Comparison of ENCODE assay signal across 12 cellular contexts in genomic region chr1:229112832-229113548, GRCh38.
DNase-seq lines count a peak whose midpoint lies in the region; TF ChIP-seq lines count a peak whose summit lies in the region.
"Had no signal": no experiment of that assay in that cellular context is flagged by ENCODE, and none has a peak within 500 bp of the region (broad histone marks: within the 10 kb centered on the region; RNA-seq: fewer than 3 reads in every experiment).

No MANE protein-coding gene starts in this region.

- H3K9ac ChIP-seq in stomach smooth muscle (ENCODE audit: low read length in 2 of 2), result no peak overlapping the region

- H3K27me3 ChIP-seq in hepatocyte (no peaks in the 10 kb centered on the region), stomach smooth muscle (ENCODE audit: control insufficient read depth in 1 of 2, insufficient read depth in 2 of 2, low read length in 2 of 2) (no peaks in the 10 kb centered on the region)
- H3K27me3 ChIP-seq in CD4-positive, alpha-beta memory T cell (ENCODE audit: insufficient read depth, low read length), result no peaks in the 10 kb centered on the region

- H3K27ac Mint-ChIP-seq in nephron, result peak overlapping the region in 2 of 3 experiments; percentile 25 to 56
- peak overlapping the region in 1 of 7 donors; percentile 12 for H3K27ac Mint-ChIP-seq in CD4-positive, alpha-beta memory T cell
- H3K27ac Mint-ChIP-seq: CD4-positive, CD25-positive, alpha-beta regulatory T cell had no signal

- no peaks in the 10 kb centered on the region for H3K79me2 ChIP-seq in hepatocyte

- no peak overlapping the region for H3K4me2 ChIP-seq in hepatocyte

- TF ChIP-seq CTCF in hepatocyte (IDR thresholded peaks at IDR 0.05; ENCODE audit: poor library complexity), result no peak
- TF ChIP-seq CTCF in nephron (IDR thresholded peaks at IDR 0.05; ENCODE audit: unreplicated experiment in 3 of 3), result no peak

- H4K20me1 ChIP-seq in hepatocyte (ENCODE audit: insufficient read depth, poor library complexity, severe bottlenecking), result no peaks in the 10 kb centered on the region

- H3K27ac ChIP-seq in hepatocyte (peak overlapping the region; percentile 64), stomach smooth muscle (ENCODE audit: low read length) (peak overlapping the region; percentile 94), substantia nigra (ENCODE audit: low read depth, low read length, poor library complexity, severe bottlenecking) (no peak overlapping the region)
- H3K27ac ChIP-seq in CD4-positive, alpha-beta memory T cell (ENCODE audit: low read depth, low read length), result no peak overlapping the region
- H3K27ac ChIP-seq: 22Rv1 had no signal

- no peaks in the 10 kb centered on the region for H3K36me3 Mint-ChIP-seq in nephron (ENCODE audit: low read depth)
- H3K36me3 Mint-ChIP-seq in CD4-positive, alpha-beta memory T cell, result no peaks in the 10 kb centered on the region
- H3K36me3 Mint-ChIP-seq: CD4-positive, CD25-positive, alpha-beta regulatory T cell had no signal

- H3K4me3 ChIP-seq in hepatocyte (no peak overlapping the region), stomach smooth muscle (ENCODE audit: low read length in 2 of 2) (no peak overlapping the region)
- H3K4me3 ChIP-seq in CD4-positive, alpha-beta memory T cell (ENCODE audit: low read length in 2 of 2), result no peak overlapping the region

- CTCF ChIA-PET in CD4-positive, alpha-beta memory T cell (lab: Charles Lee; ENCODE audit: partially characterized antibody), result interaction anchor here (1.1 kb wide), 1 partner anchor 115 kb away, joined by 3 read pairs; no protein-coding TSS in a partner anchor

- H3K4me1 Mint-ChIP-seq in nephron, result peaks cover 58% of the 10 kb centered on the region
- H3K4me1 Mint-ChIP-seq in CD4-positive, alpha-beta memory T cell, result peaks cover 6 to 13% (median 6%) of the 10 kb centered on the region in 4 donors

- H3K27me3 Mint-ChIP-seq in nephron (ENCODE audit: low read depth), result peaks cover 10% of the 10 kb centered on the region
- peaks cover 0 to 2% of the 10 kb centered on the region in 2 donors for H3K27me3 Mint-ChIP-seq in CD4-positive, alpha-beta memory T cell

- no peaks in the 10 kb centered on the region for H3K9me3 Mint-ChIP-seq in nephron
- H3K9me3 Mint-ChIP-seq in CD4-positive, alpha-beta memory T cell, result no peaks in the 10 kb centered on the region

- DNase-seq in NCI-H1694 (lab: John Stamatoyannopoulos, UW) (peak; percentile 62), NCI-H1694 treated with DMSO at 0.1 percent for 48 hours (lab: John Stamatoyannopoulos, UW) (no peak), hepatocyte (ENCODE audit: low spot score) (no peak), NCI-H187 treated with DMSO at 0.1 percent for 48 hours (lab: John Stamatoyannopoulos, UW) (no peak), substantia nigra (lab: John Stamatoyannopoulos, UW) (no peak)
- DNase-seq in CD4-positive, alpha-beta memory T cell, result no peak
- DNase-seq: Calu3; CD4-positive, CD25-positive, alpha-beta regulatory T cell; DMS 273 treated with DMSO at 0.1 percent for 48 hours had no signal

- H3K4me1 ChIP-seq in hepatocyte (ENCODE audit: insufficient read depth) (peaks cover 42% of the 10 kb centered on the region), stomach smooth muscle (ENCODE audit: control insufficient read depth, insufficient read depth, low read length) (peaks cover 93% of the 10 kb centered on the region)
- no peaks in the 10 kb centered on the region for H3K4me1 ChIP-seq in CD4-positive, alpha-beta memory T cell (ENCODE audit: insufficient read depth, low read length)

- H2AFZ ChIP-seq in hepatocyte, result no peak overlapping the region

- 99% methylated on average over 3 of the region's 3 CpGs for WGBS in hepatocyte (ENCODE audit: low lambda C conversion rate, missing lambda C conversion rate)

- no peaks in the 10 kb centered on the region for H3K36me3 ChIP-seq in hepatocyte (replicated peaks; ENCODE audit: insufficient read depth, low read depth)
- no peaks in the 10 kb centered on the region for H3K36me3 ChIP-seq in stomach smooth muscle (ENCODE audit: control insufficient read depth in 2 of 2, insufficient read depth in 2 of 2, low read length in 2 of 2)
- H3K36me3 ChIP-seq in CD4-positive, alpha-beta memory T cell (ENCODE audit: insufficient read depth, low read length), result no peaks in the 10 kb centered on the region

- H3K4me3 Mint-ChIP-seq in nephron, result no peak overlapping the region
- H3K4me3 Mint-ChIP-seq in CD4-positive, alpha-beta memory T cell, result no peak overlapping the region
- H3K4me3 Mint-ChIP-seq: CD4-positive, CD25-positive, alpha-beta regulatory T cell had no signal

- H3K9me2 ChIP-seq in hepatocyte (replicated peaks; ENCODE audit: insufficient read depth), result no peaks in the 10 kb centered on the region

- POLR2A ChIA-PET in CD4-positive, alpha-beta memory T cell (lab: Charles Lee; ENCODE audit: partially characterized antibody), result interaction anchor here (1.3 kb wide), 1 partner anchor 55 kb away, joined by 3 read pairs; no protein-coding TSS in a partner anchor

- H3K9me3 ChIP-seq in hepatocyte (ENCODE audit: low read depth), result no peaks in the 10 kb centered on the region
- no peaks in the 10 kb centered on the region for H3K9me3 ChIP-seq in stomach smooth muscle (ENCODE audit: control insufficient read depth in 2 of 2, low read length in 2 of 2)
- H3K9me3 ChIP-seq in CD4-positive, alpha-beta memory T cell (ENCODE audit: control insufficient read depth in 1 of 2, low read length in 2 of 2), result no peaks in the 10 kb centered on the region

- intact Hi-C loops in CD4-positive, alpha-beta memory T cell (cut with micrococcal nuclease), result no loop called here

Comparison
In these comparisons a context has a peak if more than half of its experiments do, and no peak if none do; other contexts are left out.
1. H3K27ac ChIP-seq: peak in hepatocyte (single experiment) and stomach smooth muscle (single experiment); none in CD4-positive, alpha-beta memory T cell (single experiment) and substantia nigra (single experiment).